ENCODE assay signal across 11 cellular contexts in the genomic region with DNA sequence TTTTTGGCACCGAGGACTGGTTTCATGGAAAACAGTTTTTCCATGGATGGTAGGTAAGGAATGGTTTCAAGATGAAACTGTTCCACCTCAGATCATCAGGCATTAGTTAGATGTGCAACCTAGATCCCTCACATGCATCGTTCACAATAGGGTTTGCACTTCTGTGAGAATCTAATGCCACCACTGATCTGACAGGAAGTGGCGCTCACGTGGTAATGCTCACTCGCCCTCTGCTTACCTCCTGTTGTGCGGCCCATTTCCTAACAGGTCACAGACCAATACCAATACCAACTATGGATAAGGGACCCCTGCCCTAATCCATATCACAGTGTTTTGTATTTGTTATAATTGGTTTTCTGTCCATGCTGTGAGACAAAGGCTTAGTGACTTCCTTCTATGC. TPM values are rescaled to one million over a fixed set of nuclear protein-coding genes. Genes with fewer than 3 reads are reported as not detected.
A peak's percentile ranks its signal among the peaks of the same experiment; 100 is the strongest.
DNase-seq lines count a peak whose midpoint lies in the region; ATAC-seq and TF ChIP-seq lines count a peak whose summit lies in the region.
"Had no signal": no experiment of that assay in that cellular context is flagged by ENCODE, and none has a peak within 500 bp of the region (broad histone marks: within the 10 kb centered on the region; RNA-seq: fewer than 3 reads in every experiment).

No MANE protein-coding gene starts in this region.

- intact Hi-C loops in activated naive CD4-positive, alpha-beta T cell treated with anti-CD3 and anti-CD28 coated beads for 36 hours (cut with micrococcal nuclease) = loop anchor here (1.0 to 5.0 kb wide), 2 partner anchors 10 to 58 kb away; a partner anchor contains a TSS

- DNase-seq in T-helper 17 cell = no peak
- DNase-seq in activated naive CD4-positive, alpha-beta T cell treated with anti-CD3 and anti-CD28 coated beads for 36 hours = peak; percentile 64
- DNase-seq in stimulated activated CD4-positive, alpha-beta T cell treated with anti-CD3 and anti-CD28 coated beads, Interleukin-4, amount 100 ng/mL, for 1 hour = peak; percentile 19
- DNase-seq in SK-N-DZ (ENCODE audit: low spot score) = no peak
- no peak for DNase-seq in NCI-H2107 treated with DMSO at 0.1 percent for 48 hours (lab: John Stamatoyannopoulos, UW; ENCODE audit: unreplicated experiment)
- DNase-seq in hypothalamus (lab: John Stamatoyannopoulos, UW) = no peak
- no peak for DNase-seq in endothelial cell (ENCODE audit: low spot score)
- DNase-seq: NCI-H1436, NCI-H82, SK-N-SH had no signal

- H3K9me3 Mint-ChIP-seq in activated naive CD4-positive, alpha-beta T cell treated with anti-CD3 and anti-CD28 coated beads for 36 hours = no peaks in the 10 kb centered on the region
- no peaks in the 10 kb centered on the region for H3K9me3 Mint-ChIP-seq in endothelial cell (ENCODE audit: unreplicated experiment)

- H3K4me3 Mint-ChIP-seq in T-helper 17 cell = no peak overlapping the region
- H3K4me3 Mint-ChIP-seq in activated naive CD4-positive, alpha-beta T cell treated with anti-CD3 and anti-CD28 coated beads for 36 hours = no peak overlapping the region
- no peak overlapping the region for H3K4me3 Mint-ChIP-seq in endothelial cell (ENCODE audit: unreplicated experiment)

- H3K27me3 Mint-ChIP-seq in T-helper 17 cell (no peaks in the 10 kb centered on the region), endothelial cell (ENCODE audit: unreplicated experiment) (no peaks in the 10 kb centered on the region)
- H3K27me3 Mint-ChIP-seq in activated naive CD4-positive, alpha-beta T cell treated with anti-CD3 and anti-CD28 coated beads for 36 hours (ENCODE audit: low read depth) = no peaks in the 10 kb centered on the region

- ATAC-seq in GM18867 (IDR thresholded peaks at IDR 0.05; ENCODE audit: unreplicated experiment) (peak; percentile 66), T-helper 17 cell (peak; percentile 93)

- CTCF ChIA-PET in activated naive CD4-positive, alpha-beta T cell treated with anti-CD3 and anti-CD28 coated beads for 36 hours (lab: Charles Lee) = no interaction called here

- H3K9me3 ChIP-seq in T-helper 17 cell (ENCODE audit: control insufficient read depth, low read length, poor library complexity, severe bottlenecking) = no peaks in the 10 kb centered on the region

- H3K4me1 Mint-ChIP-seq in T-helper 17 cell (peaks cover 25% of the 10 kb centered on the region), endothelial cell (ENCODE audit: unreplicated experiment) (no peaks in the 10 kb centered on the region)
- peaks cover 44% of the 10 kb centered on the region for H3K4me1 Mint-ChIP-seq in activated naive CD4-positive, alpha-beta T cell treated with anti-CD3 and anti-CD28 coated beads for 36 hours (ENCODE audit: low read depth)

- TF ChIP-seq CTCF in endothelial cell (IDR thresholded peaks at IDR 0.05; ENCODE audit: unreplicated experiment) = no peak

- H3K36me3 Mint-ChIP-seq in T-helper 17 cell (ENCODE audit: low read depth) (peaks cover 3% of the 10 kb centered on the region), endothelial cell (ENCODE audit: low read depth, unreplicated experiment) (no peaks in the 10 kb centered on the region)
- peaks cover 1% of the 10 kb centered on the region for H3K36me3 Mint-ChIP-seq in activated naive CD4-positive, alpha-beta T cell treated with anti-CD3 and anti-CD28 coated beads for 36 hours (ENCODE audit: low read depth)

- H3K27ac Mint-ChIP-seq in T-helper 17 cell (peak overlapping the region; percentile 29), endothelial cell (ENCODE audit: unreplicated experiment) (no peak overlapping the region)
- H3K27ac Mint-ChIP-seq in activated naive CD4-positive, alpha-beta T cell treated with anti-CD3 and anti-CD28 coated beads for 36 hours = no peak overlapping the region

RNA-seq across cellular contexts. Expression of a gene that starts 58.9 kb away (rescaled TPM):
- total RNA-seq in T-helper 17 cell (10 to 100 TPM; 59.0 to 71.4 TPM), endothelial cell (ENCODE audit: unreplicated experiment) (45.7 TPM)
- 10 to 100 TPM; 35.1 TPM for total RNA-seq in activated naive CD4-positive, alpha-beta T cell treated with anti-CD3 and anti-CD28 coated beads for 36 hours
- 20.1 and 26.6 TPM in 2 replicates for polyA plus RNA-seq in SK-N-DZ (2014; cell fraction: cytosol; rRNA removed)
- 15.9 and 21.9 TPM in 2 replicates for polyA plus RNA-seq in SK-N-DZ (2014; cell fraction: nucleus; rRNA removed)

Comparison
In these comparisons a context has a peak if more than half of its experiments do, and no peak if none do; other contexts are left out.
1. DNase-seq: peak in activated naive CD4-positive, alpha-beta T cell treated with anti-CD3 and anti-CD28 coated beads for 36 hours (single experiment) and stimulated activated CD4-positive, alpha-beta T cell treated with anti-CD3 and anti-CD28 coated beads, Interleukin-4, amount 100 ng/mL, for 1 hour (single experiment); none in T-helper 17 cell (0 of 3), SK-N-DZ (single experiment), NCI-H2107 treated with DMSO at 0.1 percent for 48 hours (single experiment), hypothalamus (0 of 51) and endothelial cell (single experiment).